8 cellular contexts compared by ENCODE assay signal in genomic region chr1:84442256-84442655, GRCh38. TPM values are rescaled to one million over a fixed set of nuclear protein-coding genes. Genes with fewer than 3 reads are reported as not detected.
DNase-seq lines count a peak whose midpoint lies in the region; ATAC-seq and TF ChIP-seq lines count a peak whose summit lies in the region.

No MANE protein-coding gene starts in this region.

- H3K4me3 ChIP-seq in PC-9 = no peak overlapping the region
- H3K4me3 ChIP-seq in colonic mucosa = no peak overlapping the region
- no peak overlapping the region for H3K4me3 ChIP-seq in mesenchymal stem cell (ENCODE audit: insufficient read depth in 1 of 2, low read depth in 1 of 2, low read length in 2 of 2)

- H3F3A ChIP-seq in PC-9 (ENCODE audit: insufficient read depth, low read depth) = no peaks in the 10 kb centered on the region

- H2BK15ac ChIP-seq in mesenchymal stem cell (ENCODE audit: low read depth, poor library complexity, severe bottlenecking) = no peak overlapping the region

- H4K8ac ChIP-seq in mesenchymal stem cell (ENCODE audit: low read length) = no peak overlapping the region

- CTCF ChIA-PET in PC-9 (lab: Charles Lee) = interaction anchor here (0.6 to 1.4 kb wide), 3 partner anchors 161 to 481 kb away, joined by 3 to 4 read pairs (median 3); no protein-coding TSS in a partner anchor

- no peak overlapping the region for H3K18ac ChIP-seq in mesenchymal stem cell (ENCODE audit: low read depth in 1 of 2, low read length in 2 of 2)

- POLR2A ChIA-PET in PC-9 (lab: Charles Lee; ENCODE audit: unreplicated experiment) = no interaction called here

- no peaks in the 10 kb centered on the region for H3K36me3 ChIP-seq in PC-9 (ENCODE audit: low read depth)
- H3K36me3 ChIP-seq in colonic mucosa = no peaks in the 10 kb centered on the region
- no peaks in the 10 kb centered on the region for H3K36me3 ChIP-seq in mesenchymal stem cell (ENCODE audit: control insufficient read depth in 1 of 2, insufficient read depth in 2 of 2, low read depth in 1 of 2, low read length in 2 of 2)

- H3K27me3 ChIP-seq in PC-9 (ENCODE audit: insufficient read depth, low read depth) (no peaks in the 10 kb centered on the region), colonic mucosa (no peaks in the 10 kb centered on the region), mesenchymal stem cell (ENCODE audit: control insufficient read depth in 1 of 2, insufficient read depth in 1 of 2, low read length in 2 of 2) (no peaks in the 10 kb centered on the region)

- TF ChIP-seq CTCF in PC-9 (conservative IDR thresholded peaks at IDR 0.05) (peak; percentile 80), colonic mucosa (IDR thresholded peaks at IDR 0.05) (peak; percentile 39)

- intact Hi-C loops in PC-9 (cut with micrococcal nuclease; ENCODE audit: unreplicated experiment) = loop anchor here (2.0 kb wide), 2 partner anchors 163 to 311 kb away; no protein-coding TSS in a partner anchor
- intact Hi-C loops in colonic mucosa (cut with DNase I) = loop anchor here (5.0 to 10.0 kb wide), 2 partner anchors 83 to 310 kb away; no protein-coding TSS in a partner anchor

- H3K4me1 ChIP-seq in PC-9 (replicated peaks; ENCODE audit: insufficient read depth) = peaks cover 10% of the 10 kb centered on the region
- H3K4me1 ChIP-seq in colonic mucosa = no peaks in the 10 kb centered on the region
- H3K4me1 ChIP-seq in mesenchymal stem cell (ENCODE audit: control insufficient read depth, insufficient read depth, low read depth, low read length) = no peaks in the 10 kb centered on the region

- no TSS peak for BruUV-seq in PC-9 (replicated peaks; lab: Mats Ljungman, UMichigan)

- H2AFZ ChIP-seq in PC-9 = no peak overlapping the region
- no peak overlapping the region for H2AFZ ChIP-seq in mesenchymal stem cell (ENCODE audit: low read depth, low read length)

- no peaks in the 10 kb centered on the region for H3K9me2 ChIP-seq in PC-9 (ENCODE audit: insufficient read depth)

- H3K27ac ChIP-seq in PC-9 (no peak overlapping the region), colonic mucosa (no peak overlapping the region), mesenchymal stem cell (ENCODE audit: low read length, poor library complexity, severe bottlenecking) (no peak overlapping the region)

- H3K14ac ChIP-seq in mesenchymal stem cell (ENCODE audit: low read length in 2 of 2) = no peak overlapping the region

- peak; percentile 92 for DNase-seq in ELR (ENCODE audit: low read depth)
- DNase-seq in PC-9 = peak in 1 of 2 experiments; percentile 83
- DNase-seq in colonic mucosa = no peak
- DNase-seq in mesenchymal stem cell = peak; percentile 85
- DNase-seq in HuH-7.5 (ENCODE audit: low spot score) = no peak
- no peak for DNase-seq in ecto neural progenitor cell (ENCODE audit: low spot score)

- H4K20me1 ChIP-seq in PC-9 (ENCODE audit: insufficient read depth) = no peaks in the 10 kb centered on the region

- H2BK120ac ChIP-seq in mesenchymal stem cell (ENCODE audit: low read depth, low read length) = no peak overlapping the region

- H3K79me1 ChIP-seq in mesenchymal stem cell (replicated peaks; ENCODE audit: low read length, poor library complexity, severe bottlenecking) = no peaks in the 10 kb centered on the region

- 14% methylated on average over 2 of the region's 2 CpGs for WGBS in mesenchymal stem cell

- H3K9ac ChIP-seq in colonic mucosa (ENCODE audit: low read depth in 2 of 2, low read length in 2 of 2) (no peak overlapping the region), mesenchymal stem cell (ENCODE audit: low read length) (peak overlapping the region; percentile 4)

- H4K91ac ChIP-seq in mesenchymal stem cell (ENCODE audit: low read length) = no peak overlapping the region

- H3K4me2 ChIP-seq in PC-9 = no peak overlapping the region
- H3K4me2 ChIP-seq in mesenchymal stem cell (ENCODE audit: low read length, poor library complexity, severe bottlenecking) = no peak overlapping the region

- no peak overlapping the region for H3K4ac ChIP-seq in mesenchymal stem cell (ENCODE audit: low read depth in 1 of 2, low read length in 2 of 2)

- no peak overlapping the region for H2AK5ac ChIP-seq in mesenchymal stem cell (ENCODE audit: low read length, severe bottlenecking)

- H3K79me2 ChIP-seq in PC-9 (ENCODE audit: low read depth) = no peaks in the 10 kb centered on the region

- H3K9me3 ChIP-seq in PC-9 (ENCODE audit: insufficient read depth, low read depth) = no peaks in the 10 kb centered on the region
- no peaks in the 10 kb centered on the region for H3K9me3 ChIP-seq in colonic mucosa
- H3K9me3 ChIP-seq in mesenchymal stem cell (ENCODE audit: control insufficient read depth, low read length) = no peaks in the 10 kb centered on the region

- ATAC-seq in GM19438 (IDR thresholded peaks at IDR 0.05; ENCODE audit: low read depth, unreplicated experiment) (peak; percentile 88), HG03439 (IDR thresholded peaks at IDR 0.05; ENCODE audit: unreplicated experiment) (peak; percentile 100)

- no peak overlapping the region for H2BK5ac ChIP-seq in mesenchymal stem cell (ENCODE audit: low read depth, low read length, poor library complexity, severe bottlenecking)

- no peak overlapping the region for H3K23ac ChIP-seq in mesenchymal stem cell (ENCODE audit: low read length in 2 of 2)

- no peak overlapping the region for H2BK12ac ChIP-seq in mesenchymal stem cell (ENCODE audit: low read length in 2 of 2)

RNA-seq across cellular contexts. Expression of gene RPF1, which starts 36.8 kb away (rescaled TPM):
- total RNA-seq in PC-9 (2021) (18.9 and 23.4 TPM in 2 replicates), colonic mucosa (10 to 100 TPM; 26.1 to 31.4 TPM)
- 55.2 TPM for polyA plus RNA-seq in mesenchymal stem cell (2013, experiment 1 of 2)
- polyA plus RNA-seq in mesenchymal stem cell (2013, experiment 2 of 2) = 55.2 TPM

RNA-seq across cellular contexts. Expression of gene DNASE2B, which starts 44.0 kb away (rescaled TPM):
- not detected in 2 replicates for total RNA-seq in PC-9 (2021)
- 1 to 10 TPM in 1 of 2 donors, under 1 TPM in 1; 0.82 to 1.2 TPM for total RNA-seq in colonic mucosa
- polyA plus RNA-seq in mesenchymal stem cell (2013, experiment 1 of 2) = not detected
- polyA plus RNA-seq in mesenchymal stem cell (2013, experiment 2 of 2) = not detected

Comparison
In these comparisons a context has a peak if more than half of its experiments do, and no peak if none do; other contexts are left out.
1. DNase-seq: peak in ELR (single experiment) and mesenchymal stem cell (single experiment); none in colonic mucosa (single experiment), HuH-7.5 (single experiment) and ecto neural progenitor cell (single experiment).